In genomic region chr20:50415516-50416268, GRCh38 we compare ENCODE assay signal across 8 cellular contexts.
DNase-seq lines count a peak whose midpoint lies in the region; ATAC-seq and TF ChIP-seq lines count a peak whose summit lies in the region.

No MANE protein-coding gene starts in this region.

- peak overlapping the region; percentile 29 for H3K4me3 Mint-ChIP-seq in Calu3 (ENCODE audit: low read depth, unreplicated experiment)
- H3K4me3 Mint-ChIP-seq in WTC11, result no peak overlapping the region

- peak overlapping the region; percentile 93 for H3K27ac Mint-ChIP-seq in Calu3 (ENCODE audit: unreplicated experiment)
- peak overlapping the region; percentile 80 for H3K27ac Mint-ChIP-seq in WTC11

- no TSS peak for BruUV-seq in Calu3 (replicated peaks; lab: Mats Ljungman, UMichigan)

- intact Hi-C loops in Calu3 (cut with micrococcal nuclease; ENCODE audit: unreplicated experiment) (loop anchor here (1.0 kb wide), 1 partner anchor 45 kb away; no protein-coding TSS in a partner anchor), Right ventricle myocardium superior (cut with DNase I) (no loop called here)

- H3K9me3 Mint-ChIP-seq in Calu3 (ENCODE audit: low read depth, unreplicated experiment) (no peaks in the 10 kb centered on the region), WTC11 (peaks cover 10% of the 10 kb centered on the region)

- H3K4me1 Mint-ChIP-seq in Calu3 (ENCODE audit: low read depth, unreplicated experiment) (peaks cover 55% of the 10 kb centered on the region), WTC11 (peaks cover 36% of the 10 kb centered on the region)

- no peak for TF ChIP-seq CTCF in Calu3 (IDR thresholded peaks at IDR 0.05; ENCODE audit: unreplicated experiment)
- no peak for TF ChIP-seq CTCF in WTC11 (IDR thresholded peaks at IDR 0.05)

- ATAC-seq in WTC11 (peak; percentile 27), Right ventricle myocardium superior (ENCODE audit: poor library complexity) (peak; percentile 97), GM18520 (IDR thresholded peaks at IDR 0.05; ENCODE audit: unreplicated experiment) (no peak), GM18870 (IDR thresholded peaks at IDR 0.05; ENCODE audit: unreplicated experiment) (no peak)

- H3K36me3 Mint-ChIP-seq in Calu3 (ENCODE audit: insufficient read depth, unreplicated experiment) (peaks cover 18% of the 10 kb centered on the region), WTC11 (peaks cover 12% of the 10 kb centered on the region)

- peak; percentile 99 for DNase-seq in Calu3
- DNase-seq in WTC11 (ENCODE audit: low spot score), result peak; percentile 27
- DNase-seq in Right ventricle myocardium superior, result peak; percentile 100
- DNase-seq in pons (ENCODE audit: low spot score), result peak; percentile 90
- no peak for DNase-seq in OCI-M1 (lab: John Stamatoyannopoulos, UW)
- no peak for DNase-seq in activated naive CD4-positive, alpha-beta T cell (lab: John Stamatoyannopoulos, UW)

- POLR2A ChIA-PET in WTC11 (lab: Charles Lee), result no interaction called here

- CTCF ChIA-PET in Calu3 (lab: Charles Lee), result interaction anchor here (0.6 to 1.3 kb wide), 6 partner anchors 7 to 1123 kb away, joined by 3 to 7 read pairs (median 4); no protein-coding TSS in a partner anchor
- CTCF ChIA-PET in WTC11 (lab: Charles Lee), result interaction anchor here (1.0 to 1.2 kb wide), 2 partner anchors 9 to 224 kb away, joined by 3 read pairs; no protein-coding TSS in a partner anchor

- no peaks in the 10 kb centered on the region for H3K27me3 Mint-ChIP-seq in Calu3 (ENCODE audit: unreplicated experiment)
- H3K27me3 Mint-ChIP-seq in WTC11 (ENCODE audit: low read depth), result no peaks in the 10 kb centered on the region; the same call in none of the 2 replicates

TF ChIP-seq in WTC11, 78 proteins besides CTCF, POLR2A, EP300 and RAD21:
- TF ChIP-seq GABPB1 (CRISPR knock-in tag; IDR thresholded peaks at IDR 0.05), result peak; percentile 13; the same call in 1 of the 2 replicates
- TF ChIP-seq, protein P1, sequence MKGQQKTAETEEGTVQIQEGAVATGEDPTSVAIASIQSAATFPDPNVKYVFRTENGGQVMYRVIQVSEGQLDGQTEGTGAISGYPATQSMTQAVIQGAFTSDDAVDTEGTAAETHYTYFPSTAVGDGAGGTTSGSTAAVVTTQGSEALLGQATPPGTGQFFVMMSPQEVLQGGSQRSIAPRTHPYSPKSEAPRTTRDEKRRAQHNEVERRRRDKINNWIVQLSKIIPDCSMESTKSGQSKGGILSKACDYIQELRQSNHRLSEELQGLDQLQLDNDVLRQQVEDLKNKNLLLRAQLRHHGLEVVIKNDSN (CRISPR knock-in tag; IDR thresholded peaks at IDR 0.05), result no peak

Comparison
In these comparisons a context has a peak if more than half of its experiments do, and no peak if none do; other contexts are left out.
1. DNase-seq: peak in Calu3 (single experiment), WTC11 (single experiment), Right ventricle myocardium superior (single experiment) and pons (single experiment); none in OCI-M1 (single experiment) and activated naive CD4-positive, alpha-beta T cell (0 of 4).
2. ATAC-seq: peak in WTC11 (single experiment) and Right ventricle myocardium superior (single experiment); none in GM18520 (single experiment) and GM18870 (single experiment).